ENCODE assay signal across 34 cellular contexts in genomic region chr20:58479666-58480454, GRCh38. TPM values are rescaled to one million over a fixed set of nuclear protein-coding genes. Genes with fewer than 3 reads are reported as not detected.
"Had no signal": no experiment of that assay in that cellular context is flagged by ENCODE, and none has a peak within 500 bp of the region (broad histone marks: within the 10 kb centered on the region; RNA-seq: fewer than 3 reads in every experiment).

No MANE protein-coding gene starts in this region.

- H3K4me3 ChIP-seq: MG63, Peyer's patch had no signal

- H3K36me3 Mint-ChIP-seq: activated naive CD4-positive, alpha-beta T cell treated with anti-CD3 and anti-CD28 coated beads, Interleukin-2, amount 10 ng/mL, durations not matched to agents 7 days and 5 days had no signal

- ATAC-seq: activated CD8-positive, alpha-beta memory T cell treated with anti-CD3 and anti-CD28 coated beads, Interleukin-2, amount 10 ng/mL, durations not matched to agents 7 days and 5 days had no signal

- H3K27ac Mint-ChIP-seq: activated B cell treated with CpG ODN at 0.5 μM for 24 hours; activated CD4-positive, alpha-beta memory T cell treated with anti-CD3 and anti-CD28 coated beads, Interleukin-2, amount 10 ng/mL, durations not matched to agents 7 days and 5 days; activated CD8-positive, alpha-beta memory T cell treated with anti-CD3 and anti-CD28 coated beads, Interleukin-2, amount 10 ng/mL, durations not matched to agents 7 days and 5 days; activated naive CD4-positive, alpha-beta T cell treated with anti-CD3 and anti-CD28 coated beads, Interleukin-2, amount 10 ng/mL, durations not matched to agents 7 days and 5 days; activated naive CD8-positive, alpha-beta T cell treated with anti-CD3 and anti-CD28 coated beads for 36 hours had no signal

- H3K36me3 ChIP-seq: brain microvascular endothelial cell, MG63, Peyer's patch had no signal

- DNase-seq: activated B cell treated with CpG ODN at 0.5 μM for 24 hours; activated CD4-positive, alpha-beta memory T cell treated with anti-CD3 and anti-CD28 coated beads, Interleukin-2, amount 10 ng/mL, durations not matched to agents 7 days and 5 days; activated CD4-positive, alpha-beta T cell treated with anti-CD3 and anti-CD28 coated beads for 4 hours; activated CD4-positive, CD25-positive, alpha-beta regulatory T cell treated with anti-CD3 and anti-CD28 coated beads, Interleukin-2, amount 50 U/mL, for 72 hours; activated CD8-positive, alpha-beta memory T cell treated with anti-CD3 and anti-CD28 coated beads for 24 hours; activated CD8-positive, alpha-beta memory T cell treated with anti-CD3 and anti-CD28 coated beads, Interleukin-2, amount 10 ng/mL, durations not matched to agents 7 days and 5 days; activated CD8-positive, alpha-beta memory T cell treated with anti-CD3 and anti-CD28 coated beads, Interleukin-2, amount 50 U/mL, for 48 hours; activated effector memory CD4-positive, alpha-beta T cell treated with Interleukin-2 at 50 U/mL for 16 hours; activated naive CD4-positive, alpha-beta T cell treated with anti-CD3 and anti-CD28 coated beads, Interleukin-2, amount 10 ng/mL, durations not matched to agents 7 days and 5 days; activated naive CD8-positive, alpha-beta T cell treated with anti-CD3 and anti-CD28 coated beads for 36 hours; activated T-cell treated with anti-CD3 and anti-CD28 coated beads, Interleukin-2, amount 50 U/mL, for 48 hours; amniotic stem cell; brain microvascular endothelial cell; Kasumi-1; KG1; MG63; NCI-H1048; NCI-H1105 treated with DMSO at 0.1 percent for 48 hours; NCI-H1436; NCI-H1930; NCI-H2081 treated with DMSO at 0.1 percent for 48 hours; NCI-H226; NCI-H526; NCI-H748 treated with DMSO at 0.1 percent for 48 hours; NK-92 treated with Interleukin-12 subunit alpha and Interleukin-12 subunit beta, amount 100 ng/mL, for 24 hours; PC-3; Peyer's patch; RPMI8226; SW 1271; T-helper 1 cell; T-helper 2 cell; T-helper 9 cell had no signal

- H3K9me3 Mint-ChIP-seq: activated naive CD4-positive, alpha-beta T cell treated with anti-CD3 and anti-CD28 coated beads, Interleukin-2, amount 10 ng/mL, durations not matched to agents 7 days and 5 days had no signal

- H3K4me1 ChIP-seq: Peyer's patch had no signal

- H3K27ac ChIP-seq: brain microvascular endothelial cell, Peyer's patch, VCaP had no signal

- H3K4me3 Mint-ChIP-seq: activated B cell treated with CpG ODN at 0.5 μM for 24 hours; activated CD4-positive, alpha-beta memory T cell treated with anti-CD3 and anti-CD28 coated beads, Interleukin-2, amount 10 ng/mL, durations not matched to agents 7 days and 5 days; activated CD8-positive, alpha-beta memory T cell treated with anti-CD3 and anti-CD28 coated beads, Interleukin-2, amount 10 ng/mL, durations not matched to agents 7 days and 5 days; activated naive CD4-positive, alpha-beta T cell treated with anti-CD3 and anti-CD28 coated beads, Interleukin-2, amount 10 ng/mL, durations not matched to agents 7 days and 5 days; activated naive CD8-positive, alpha-beta T cell treated with anti-CD3 and anti-CD28 coated beads for 36 hours had no signal

- H3K27me3 ChIP-seq: brain microvascular endothelial cell, MG63, Peyer's patch had no signal

- H3K4me1 Mint-ChIP-seq: activated B cell treated with CpG ODN at 0.5 μM for 24 hours; activated CD4-positive, alpha-beta memory T cell treated with anti-CD3 and anti-CD28 coated beads, Interleukin-2, amount 10 ng/mL, durations not matched to agents 7 days and 5 days; activated CD8-positive, alpha-beta memory T cell treated with anti-CD3 and anti-CD28 coated beads, Interleukin-2, amount 10 ng/mL, durations not matched to agents 7 days and 5 days had no signal

RNA-seq across cellular contexts. Expression of gene APCDD1L, which starts 35.3 kb away (rescaled TPM):
- total RNA-seq: activated B cell treated with CpG ODN at 0.5 μM for 24 hours; activated CD4-positive, alpha-beta memory T cell treated with anti-CD3 and anti-CD28 coated beads, Interleukin-2, amount 10 ng/mL, durations not matched to agents 7 days and 5 days; activated CD8-positive, alpha-beta memory T cell treated with anti-CD3 and anti-CD28 coated beads, Interleukin-2, amount 10 ng/mL, durations not matched to agents 7 days and 5 days; activated naive CD8-positive, alpha-beta T cell treated with anti-CD3 and anti-CD28 coated beads for 36 hours; NCI-H460; Peyer's patch had no signal
